ENCODE assay signal across 1 cellular context in the genomic region with DNA sequence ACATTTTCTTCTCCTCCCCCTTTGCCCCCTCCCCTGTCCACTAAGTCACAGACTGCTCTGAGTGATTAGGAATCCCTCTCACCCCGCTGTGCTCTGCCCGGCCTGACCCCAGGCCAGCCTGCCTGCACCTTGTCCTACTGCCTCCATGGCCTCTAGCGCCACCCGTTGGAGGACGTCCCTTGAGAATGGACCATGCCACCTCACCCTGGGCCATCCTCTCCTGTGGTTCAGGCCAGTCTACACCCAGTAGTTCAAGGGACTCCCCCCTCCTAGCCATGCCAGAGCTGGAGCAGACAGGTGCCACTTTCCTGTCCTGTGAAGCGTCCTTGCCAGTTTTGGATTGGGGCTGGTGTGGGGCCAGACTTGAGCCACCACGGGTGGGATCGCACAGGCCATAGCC.
TF ChIP-seq lines count a peak whose summit lies in the region.

No MANE protein-coding gene starts in this region.

TF ChIP-seq in HepG2, 621 proteins besides CTCF, POLR2A, EP300 and RAD21:
- TF ChIP-seq, protein P1, sequence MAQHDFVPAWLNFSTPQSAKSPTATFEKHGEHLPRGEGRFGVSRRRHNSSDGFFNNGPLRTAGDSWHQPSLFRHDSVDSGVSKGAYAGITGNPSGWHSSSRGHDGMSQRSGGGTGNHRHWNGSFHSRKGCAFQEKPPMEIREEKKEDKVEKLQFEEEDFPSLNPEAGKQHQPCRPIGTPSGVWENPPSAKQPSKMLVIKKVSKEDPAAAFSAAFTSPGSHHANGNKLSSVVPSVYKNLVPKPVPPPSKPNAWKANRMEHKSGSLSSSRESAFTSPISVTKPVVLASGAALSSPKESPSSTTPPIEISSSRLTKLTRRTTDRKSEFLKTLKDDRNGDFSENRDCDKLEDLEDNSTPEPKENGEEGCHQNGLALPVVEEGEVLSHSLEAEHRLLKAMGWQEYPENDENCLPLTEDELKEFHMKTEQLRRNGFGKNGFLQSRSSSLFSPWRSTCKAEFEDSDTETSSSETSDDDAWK (CRISPR knock-in tag; IDR thresholded peaks at IDR 0.05) = no peak
- TF ChIP-seq, protein P2, sequence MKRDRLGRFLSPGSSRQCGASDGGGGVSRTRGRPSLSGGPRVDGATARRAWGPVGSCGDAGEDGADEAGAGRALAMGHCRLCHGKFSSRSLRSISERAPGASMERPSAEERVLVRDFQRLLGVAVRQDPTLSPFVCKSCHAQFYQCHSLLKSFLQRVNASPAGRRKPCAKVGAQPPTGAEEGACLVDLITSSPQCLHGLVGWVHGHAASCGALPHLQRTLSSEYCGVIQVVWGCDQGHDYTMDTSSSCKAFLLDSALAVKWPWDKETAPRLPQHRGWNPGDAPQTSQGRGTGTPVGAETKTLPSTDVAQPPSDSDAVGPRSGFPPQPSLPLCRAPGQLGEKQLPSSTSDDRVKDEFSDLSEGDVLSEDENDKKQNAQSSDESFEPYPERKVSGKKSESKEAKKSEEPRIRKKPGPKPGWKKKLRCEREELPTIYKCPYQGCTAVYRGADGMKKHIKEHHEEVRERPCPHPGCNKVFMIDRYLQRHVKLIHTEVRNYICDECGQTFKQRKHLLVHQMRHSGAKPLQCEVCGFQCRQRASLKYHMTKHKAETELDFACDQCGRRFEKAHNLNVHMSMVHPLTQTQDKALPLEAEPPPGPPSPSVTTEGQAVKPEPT (CRISPR knock-in tag; IDR thresholded peaks at IDR 0.05; ENCODE audit: low read depth) = no peak
- TF ChIP-seq TCF7 (IDR thresholded peaks at IDR 0.05; ENCODE audit: low read depth) (no peak), ARNT (IDR thresholded peaks at IDR 0.05) (no peak), ZSCAN25 (CRISPR knock-in tag; IDR thresholded peaks at IDR 0.05) (no peak)
- TF ChIP-seq, protein P3, sequence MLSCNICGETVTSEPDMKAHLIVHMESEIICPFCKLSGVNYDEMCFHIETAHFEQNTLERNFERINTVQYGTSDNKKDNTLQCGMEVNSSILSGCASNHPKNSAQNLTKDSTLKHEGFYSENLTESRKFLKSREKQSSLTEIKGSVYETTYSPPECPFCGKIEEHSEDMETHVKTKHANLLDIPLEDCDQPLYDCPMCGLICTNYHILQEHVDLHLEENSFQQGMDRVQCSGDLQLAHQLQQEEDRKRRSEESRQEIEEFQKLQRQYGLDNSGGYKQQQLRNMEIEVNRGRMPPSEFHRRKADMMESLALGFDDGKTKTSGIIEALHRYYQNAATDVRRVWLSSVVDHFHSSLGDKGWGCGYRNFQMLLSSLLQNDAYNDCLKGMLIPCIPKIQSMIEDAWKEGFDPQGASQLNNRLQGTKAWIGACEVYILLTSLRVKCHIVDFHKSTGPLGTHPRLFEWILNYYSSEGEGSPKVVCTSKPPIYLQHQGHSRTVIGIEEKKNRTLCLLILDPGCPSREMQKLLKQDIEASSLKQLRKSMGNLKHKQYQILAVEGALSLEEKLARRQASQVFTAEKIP (CRISPR knock-in tag; IDR thresholded peaks at IDR 0.05; ENCODE audit: borderline replicate concordance) = no peak
- TF ChIP-seq, protein P4, sequence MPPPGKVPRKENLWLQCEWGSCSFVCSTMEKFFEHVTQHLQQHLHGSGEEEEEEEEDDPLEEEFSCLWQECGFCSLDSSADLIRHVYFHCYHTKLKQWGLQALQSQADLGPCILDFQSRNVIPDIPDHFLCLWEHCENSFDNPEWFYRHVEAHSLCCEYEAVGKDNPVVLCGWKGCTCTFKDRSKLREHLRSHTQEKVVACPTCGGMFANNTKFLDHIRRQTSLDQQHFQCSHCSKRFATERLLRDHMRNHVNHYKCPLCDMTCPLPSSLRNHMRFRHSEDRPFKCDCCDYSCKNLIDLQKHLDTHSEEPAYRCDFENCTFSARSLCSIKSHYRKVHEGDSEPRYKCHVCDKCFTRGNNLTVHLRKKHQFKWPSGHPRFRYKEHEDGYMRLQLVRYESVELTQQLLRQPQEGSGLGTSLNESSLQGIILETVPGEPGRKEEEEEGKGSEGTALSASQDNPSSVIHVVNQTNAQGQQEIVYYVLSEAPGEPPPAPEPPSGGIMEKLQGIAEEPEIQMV (CRISPR knock-in tag; IDR thresholded peaks at IDR 0.05; ENCODE audit: low read depth) = no peak
- TF ChIP-seq, protein P5, sequence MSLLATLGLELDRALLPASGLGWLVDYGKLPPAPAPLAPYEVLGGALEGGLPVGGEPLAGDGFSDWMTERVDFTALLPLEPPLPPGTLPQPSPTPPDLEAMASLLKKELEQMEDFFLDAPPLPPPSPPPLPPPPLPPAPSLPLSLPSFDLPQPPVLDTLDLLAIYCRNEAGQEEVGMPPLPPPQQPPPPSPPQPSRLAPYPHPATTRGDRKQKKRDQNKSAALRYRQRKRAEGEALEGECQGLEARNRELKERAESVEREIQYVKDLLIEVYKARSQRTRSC (CRISPR knock-in tag; IDR thresholded peaks at IDR 0.05; ENCODE audit: low read depth) = no peak
- TF ChIP-seq, protein P6, sequence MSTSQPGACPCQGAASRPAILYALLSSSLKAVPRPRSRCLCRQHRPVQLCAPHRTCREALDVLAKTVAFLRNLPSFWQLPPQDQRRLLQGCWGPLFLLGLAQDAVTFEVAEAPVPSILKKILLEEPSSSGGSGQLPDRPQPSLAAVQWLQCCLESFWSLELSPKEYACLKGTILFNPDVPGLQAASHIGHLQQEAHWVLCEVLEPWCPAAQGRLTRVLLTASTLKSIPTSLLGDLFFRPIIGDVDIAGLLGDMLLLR (CRISPR knock-in tag; IDR thresholded peaks at IDR 0.05) = no peak
